ENCODE assay signal across 8 cellular contexts in the genomic region with DNA sequence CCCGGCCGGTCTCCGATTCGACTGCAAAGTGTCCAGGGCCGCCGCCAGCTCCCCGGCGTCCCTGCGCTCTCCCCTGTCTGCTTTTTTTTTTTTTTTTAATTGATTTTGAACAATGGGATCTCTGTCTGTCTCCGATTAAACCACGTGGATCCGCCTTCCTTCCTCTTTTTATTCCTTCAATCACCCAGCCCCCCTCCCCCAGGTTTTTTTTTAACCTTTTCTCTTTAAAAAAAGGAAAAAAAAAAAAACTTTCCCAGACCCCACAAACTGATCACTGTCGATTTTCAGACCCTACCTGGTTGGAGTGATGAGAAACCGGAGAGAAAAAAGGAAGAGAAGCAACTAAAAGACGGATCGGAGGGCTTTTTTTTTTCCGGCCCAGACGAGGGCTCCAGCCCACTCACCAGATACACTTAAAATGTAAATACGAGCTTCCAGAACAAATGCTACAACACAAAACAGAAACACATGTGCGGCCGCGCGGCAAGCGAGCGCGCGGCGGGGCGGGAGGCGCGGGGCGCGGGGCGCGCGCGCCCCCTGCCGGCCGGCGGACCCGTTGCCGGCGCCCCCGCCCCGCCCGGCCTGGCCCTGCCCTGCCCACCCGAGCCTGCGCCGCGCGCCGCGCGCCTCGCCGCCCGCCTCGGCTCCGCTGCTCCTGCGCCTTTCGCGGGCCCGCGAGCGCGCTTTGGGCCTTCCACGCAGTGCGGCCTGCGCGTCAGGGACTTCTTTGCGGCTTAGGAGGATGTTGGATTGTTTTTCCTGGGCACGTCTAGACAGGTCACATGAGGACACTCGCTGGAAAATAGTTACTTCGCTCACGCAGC. TPM values are rescaled to one million over a fixed set of nuclear protein-coding genes. Genes with fewer than 3 reads are reported as not detected.
A peak's percentile ranks its signal among the peaks of the same experiment; 100 is the strongest.
DNase-seq lines count a peak whose midpoint lies in the region; ATAC-seq and TF ChIP-seq lines count a peak whose summit lies in the region.

A gene (minus strand): TSS at position 428 of the 824 bp plus-strand sequence. CDS start 1,163 bp downstream, outside the sequence.

- H3K4me3 Mint-ChIP-seq in endodermal cell, result peak within 1 kb of the TSS; percentile 98

- WGBS in endodermal cell (ENCODE audit: insufficient coverage in 1 of 2, insufficient read length in 1 of 2), 2 experiments, result 0 to 3% methylated on average over 8 to 75 of the region's 75 CpGs

- H3K4me1 ChIP-seq in endodermal cell (ENCODE audit: control insufficient read depth, insufficient read depth, low read length), result peaks cover 22% of the 10 kb centered on the region

- peak within 1 kb of the TSS; percentile 96 for H3K27ac ChIP-seq in endodermal cell (ENCODE audit: low read depth, low read length)

- H3K4me3 ChIP-seq in endodermal cell (ENCODE audit: low read length), result peak within 1 kb of the TSS; percentile 98

- H3K27ac Mint-ChIP-seq in endodermal cell, result peak within 1 kb of the TSS; percentile 97

- H3K27me3 ChIP-seq in endodermal cell (ENCODE audit: control insufficient read depth, insufficient read depth, low read length, poor library complexity, severe bottlenecking), result no peaks in the 10 kb centered on the region

- peaks cover 10% of the 10 kb centered on the region for H3K27me3 Mint-ChIP-seq in endodermal cell (ENCODE audit: insufficient read depth)

- DNase-seq in ACHN (peak; percentile 69), NCI-H82 treated with DMSO at 0.1 percent for 48 hours (lab: John Stamatoyannopoulos, UW; ENCODE audit: unreplicated experiment) (peak; percentile 53), endodermal cell (peak; percentile 74), mesenteric fat pad (ENCODE audit: low spot score) (no peak)
- peak; percentile 42 to 46 for DNase-seq in activated CD8-positive, alpha-beta memory T cell treated with anti-CD3 and anti-CD28 coated beads for 4 hours (ENCODE audit: low read depth in 2 of 2)
- peak; percentile 39 for DNase-seq in stimulated activated CD8-positive, alpha-beta memory T cell treated with anti-CD3 and anti-CD28 coated beads, Interleukin-15, amount 100 ng/mL, for 1 hour (ENCODE audit: low read depth)

- peak within 1 kb of the TSS; percentile 95 for H3K9ac ChIP-seq in endodermal cell (ENCODE audit: extremely low read depth, low read length, poor library complexity, severe bottlenecking)

- peaks cover 25% of the 10 kb centered on the region for H3K36me3 ChIP-seq in endodermal cell (ENCODE audit: control insufficient read depth, insufficient read depth, low read length)

- H3K9me3 Mint-ChIP-seq in endodermal cell, result no peaks in the 10 kb centered on the region

- peaks cover 43% of the 10 kb centered on the region for H3K4me1 Mint-ChIP-seq in endodermal cell

- in situ Hi-C loops in ACHN (cut with HindIII; ENCODE audit: low pct_ligation_motif_present, low pct_unique_long_range_greater_than_20kb, low sequenced_read_pairs), result no loop called here

- peaks cover 25% of the 10 kb centered on the region for H3K36me3 Mint-ChIP-seq in endodermal cell (ENCODE audit: low read depth)

- no peaks in the 10 kb centered on the region for H3K9me3 ChIP-seq in endodermal cell (ENCODE audit: control insufficient read depth, low read length)

- ATAC-seq in GM18858 (IDR thresholded peaks at IDR 0.05; ENCODE audit: unreplicated experiment), result peak; percentile 37
- peak; percentile 50 for ATAC-seq in HG03521 (IDR thresholded peaks at IDR 0.05; ENCODE audit: unreplicated experiment)

- TF ChIP-seq CTCF in endodermal cell (conservative IDR thresholded peaks at IDR 0.05), result no peak

RNA-seq across cellular contexts. Expression of the gene that starts here (rescaled TPM):
- total RNA-seq in endodermal cell (100 to 1,000 TPM; 240 to 325 TPM), mesenteric fat pad (41.3 TPM)
- polyA plus RNA-seq in endodermal cell (2013, experiment 1 of 2), result 136 TPM
- polyA plus RNA-seq in endodermal cell (2013, experiment 2 of 2), result 129 TPM
